In genomic region chr5:73170522-73170921, GRCh38 we compare ENCODE assay signal across 8 cellular contexts. TPM values are rescaled to one million over a fixed set of nuclear protein-coding genes. Genes with fewer than 3 reads are reported as not detected.
A peak's percentile ranks its signal among the peaks of the same experiment; 100 is the strongest.
DNase-seq lines count a peak whose midpoint lies in the region; ATAC-seq, FAIRE-seq and TF ChIP-seq lines count a peak whose summit lies in the region.
"Had no signal": no experiment of that assay in that cellular context is flagged by ENCODE, and none has a peak within 500 bp of the region (broad histone marks: within the 10 kb centered on the region; RNA-seq: fewer than 3 reads in every experiment).

No MANE protein-coding gene starts in this region.

- no peak overlapping the region for H2AFZ ChIP-seq in HepG2 (ENCODE audit: low read length)

- no peak for ATAC-seq in HepG2
- no peak for ATAC-seq in HG03439 (IDR thresholded peaks at IDR 0.05; ENCODE audit: unreplicated experiment)
- ATAC-seq in HG03520 (IDR thresholded peaks at IDR 0.05; ENCODE audit: unreplicated experiment): no peak

- intact Hi-C loops in adrenal gland (cut with DNase I) (no loop called here), HepG2 (cut with micrococcal nuclease; ENCODE audit: unreplicated experiment) (no loop called here)

- H3K4me3 ChIP-seq in adrenal gland (no peak overlapping the region), HepG2 (replicated peaks in 1 of 3; ENCODE audit: insufficient read depth in 1 of 3, low read depth in 2 of 3, low read length in 3 of 3) (no peak overlapping the region)

- POLR2A ChIA-PET in HepG2 (lab: Yijun Ruan, JAX): no interaction called here

- H3K9me3 ChIP-seq in adrenal gland (replicated peaks in 1 of 3) (no peaks in the 10 kb centered on the region), HepG2 (ENCODE audit: low read length) (no peaks in the 10 kb centered on the region)

- H3K36me3 ChIP-seq in adrenal gland (replicated peaks in 1 of 2) (no peaks in the 10 kb centered on the region), HepG2 (replicated peaks in 1 of 2; ENCODE audit: control insufficient read depth in 1 of 2, insufficient read depth in 2 of 2, low read length in 2 of 2) (no peaks in the 10 kb centered on the region)

- no TSS peak for BruUV-seq in HepG2 (replicated peaks; lab: Mats Ljungman, UMichigan)

- TF ChIP-seq EP300 in HepG2 (IDR thresholded peaks at IDR 0.05; ENCODE audit: low read depth in 2 of 2, low read length in 2 of 2) (no peak), HepG2 (CRISPR knock-in tag; IDR thresholded peaks at IDR 0.05; ENCODE audit: borderline replicate concordance) (no peak)

- H4K20me1 ChIP-seq in HepG2 (ENCODE audit: insufficient read depth, low read length): no peaks in the 10 kb centered on the region

- TF ChIP-seq RAD21 in HepG2 (CRISPR knock-in tag; IDR thresholded peaks at IDR 0.05): no peak

- peak; percentile 46 for FAIRE-seq in HepG2 (lab: Jason Lieb, UNC)

- no peak overlapping the region for H3K4me2 ChIP-seq in HepG2 (ENCODE audit: low read depth, low read length)

- H3K9ac ChIP-seq in HepG2 (ENCODE audit: insufficient read depth, low read depth, low read length): no peak overlapping the region

- peak; percentile 10 for DNase-seq in G401 (ENCODE audit: low spot score)
- peak in 39 of 76 experiments; percentile 3 to 56 (median 20) for DNase-seq in HUDEP-2 (lab: John Stamatoyannopoulos, UW; ENCODE audit: unreplicated experiment in 76 of 76)
- peak in 2 of 7 donors; percentile 17 to 18 for DNase-seq in adrenal gland
- DNase-seq in HepG2 (ENCODE audit: low spot score): peak; percentile 19
- DNase-seq in NCI-H345 treated with DMSO at 0.1 percent for 48 hours (lab: John Stamatoyannopoulos, UW; ENCODE audit: unreplicated experiment): no peak

- CTCF ChIA-PET in HepG2 (lab: Yijun Ruan, JAX; ENCODE audit: low intra/inter-chr PET ratio, low total read pairs): no interaction called here

- in situ Hi-C loops in G401 (cut with HindIII; ENCODE audit: low sequenced_read_pairs) (no loop called here), HepG2 (cut with HindIII; ENCODE audit: extremely low pct_ligation_motif_present, low pct_unique_long_range_greater_than_20kb) (no loop called here)

- H3K4me1 ChIP-seq in adrenal gland (replicated peaks in 1 of 2): no peaks in the 10 kb centered on the region
- H3K4me1 ChIP-seq in HepG2 (ENCODE audit: insufficient read depth, low read length): no peaks in the 10 kb centered on the region

- H3K27ac ChIP-seq in adrenal gland (no peak overlapping the region), HepG2 (ENCODE audit: extremely low read length, insufficient read depth, low read length) (no peak overlapping the region)

- TF ChIP-seq CTCF in adrenal gland (IDR thresholded peaks at IDR 0.05) (peak in 4 of 6 experiments; percentile 22 to 38 (median 30)), HepG2 (CRISPR knock-in tag; IDR thresholded peaks at IDR 0.05) (peak; percentile 52)

- no peaks in the 10 kb centered on the region for H3K79me2 ChIP-seq in HepG2 (ENCODE audit: insufficient read depth, low read length)

- peaks cover 5% of the 10 kb centered on the region for H3K27me3 ChIP-seq in adrenal gland
- peaks cover 0 to 19% of the 10 kb centered on the region in 2 experiments; a peak in 2 of 5 replicates for H3K27me3 ChIP-seq in HepG2 (ENCODE audit: control insufficient read depth in 1 of 2, insufficient read depth in 2 of 2, low read length in 2 of 2)

- TF ChIP-seq POLR2A in adrenal gland (IDR thresholded peaks at IDR 0.05) (no peak), HepG2 (IDR thresholded peaks at IDR 0.05; ENCODE audit: insufficient read depth in 1 of 2, low read depth in 2 of 2, low read length in 2 of 2) (no peak)

TF ChIP-seq in HepG2, 621 proteins besides CTCF, POLR2A, EP300 and RAD21:
- TF ChIP-seq, protein P1, sequence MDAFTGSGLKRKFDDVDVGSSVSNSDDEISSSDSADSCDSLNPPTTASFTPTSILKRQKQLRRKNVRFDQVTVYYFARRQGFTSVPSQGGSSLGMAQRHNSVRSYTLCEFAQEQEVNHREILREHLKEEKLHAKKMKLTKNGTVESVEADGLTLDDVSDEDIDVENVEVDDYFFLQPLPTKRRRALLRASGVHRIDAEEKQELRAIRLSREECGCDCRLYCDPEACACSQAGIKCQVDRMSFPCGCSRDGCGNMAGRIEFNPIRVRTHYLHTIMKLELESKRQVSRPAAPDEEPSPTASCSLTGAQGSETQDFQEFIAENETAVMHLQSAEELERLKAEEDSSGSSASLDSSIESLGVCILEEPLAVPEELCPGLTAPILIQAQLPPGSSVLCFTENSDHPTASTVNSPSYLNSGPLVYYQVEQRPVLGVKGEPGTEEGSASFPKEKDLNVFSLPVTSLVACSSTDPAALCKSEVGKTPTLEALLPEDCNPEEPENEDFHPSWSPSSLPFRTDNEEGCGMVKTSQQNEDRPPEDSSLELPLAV (CRISPR knock-in tag; conservative IDR thresholded peaks at IDR 0.05; ENCODE audit: low read depth): no peak
- TF ChIP-seq STAG1 (CRISPR knock-in tag; IDR thresholded peaks at IDR 0.05) (peak; percentile 24; the same call in 1 of the 2 replicates), RARG (CRISPR knock-in tag; IDR thresholded peaks at IDR 0.05; ENCODE audit: low read depth) (no peak), HDAC6 (IDR thresholded peaks at IDR 0.05; ENCODE audit: low read depth, low read length) (no peak)

RNA-seq across cellular contexts. Expression of gene TMEM174, which starts 2.5 kb away (rescaled TPM):
- total RNA-seq in G401 (2014; rRNA removed; shearing (Covaris generic)): not detected in 2 replicates
- total RNA-seq in adrenal gland (not detected), HepG2 (2016; rRNA removed; fragmentation: Illumina TruSeq; extraction: Trizol) (not detected in 2 replicates)
- polyA plus RNA-seq in adrenal gland (not detected), HepG2 (2011; rRNA removed) (not detected in 2 replicates)
- total RNA-seq in HepG2 (2016; cell fraction: cytosol; rRNA removed; fragmentation: Illumina TruSeq; extraction: Trizol; ENCODE audit: low read depth): not detected in 2 replicates
- not detected in 2 replicates for total RNA-seq in HepG2 (2016; cell fraction: insoluble cytoplasmic fraction; rRNA removed; fragmentation: Illumina TruSeq; extraction: Trizol)
- not detected in 2 replicates for total RNA-seq in HepG2 (2016; cell fraction: membrane; rRNA removed; fragmentation: Illumina TruSeq; extraction: Trizol)
- total RNA-seq in HepG2 (2016; cell fraction: nucleus; rRNA removed; fragmentation: Illumina TruSeq; extraction: Trizol): not detected in 2 replicates
- not detected in 2 replicates for polyA plus RNA-seq in HepG2 (2011; cell fraction: cytosol; rRNA removed)
- polyA plus RNA-seq in HepG2 (2011; cell fraction: nucleus; rRNA removed): not detected in 2 replicates
- polyA plus RNA-seq in HepG2 (2012): not detected in 2 replicates
- not detected in 2 replicates for polyA plus RNA-seq in HepG2 (2016; cell fraction: cytosol; fragmentation: Illumina TruSeq; extraction: Trizol; ENCODE audit: low read depth)
- not detected in 2 replicates for polyA plus RNA-seq in HepG2 (2016; cell fraction: insoluble cytoplasmic fraction; fragmentation: Illumina TruSeq; extraction: Trizol; ENCODE audit: low read depth)
- polyA plus RNA-seq in HepG2 (2016; cell fraction: membrane; fragmentation: Illumina TruSeq; extraction: Trizol; ENCODE audit: low read depth): not detected in 2 replicates
- polyA plus RNA-seq in HepG2 (2016; cell fraction: nucleus; fragmentation: Illumina TruSeq; extraction: Trizol; ENCODE audit: insufficient read depth, low read depth): not detected in 2 replicates
- polyA minus RNA-seq in HepG2 (2011; rRNA and poly(A)+ RNA removed; ENCODE audit: low replicate concordance): not detected in 2 replicates
- not detected in 2 replicates for polyA minus RNA-seq in HepG2 (2011; cell fraction: cytosol; rRNA and poly(A)+ RNA removed)
- not detected in 2 replicates for polyA minus RNA-seq in HepG2 (2011; cell fraction: nucleus; rRNA and poly(A)+ RNA removed)
- total RNA-seq: activated CD8-positive, alpha-beta memory T cell treated with anti-CD3 and anti-CD28 coated beads for 36 hours had no signal

RNA-seq across cellular contexts. Expression of gene TMEM171, which starts 50.1 kb away (rescaled TPM):
- total RNA-seq in G401 (2014; rRNA removed; shearing (Covaris generic)): not detected in 2 replicates
- total RNA-seq in adrenal gland: under 1 TPM in 3 of 8 donors, not detected in 5; 0.42 to 0.69 (median 0.51) TPM
- polyA plus RNA-seq in adrenal gland: under 1 TPM in 2 of 3 donors, not detected in 1; 0.13 to 0.16 TPM
- not detected in 2 replicates for total RNA-seq in HepG2 (2016; rRNA removed; fragmentation: Illumina TruSeq; extraction: Trizol)
- total RNA-seq in HepG2 (2016; cell fraction: cytosol; rRNA removed; fragmentation: Illumina TruSeq; extraction: Trizol; ENCODE audit: low read depth): not detected in 2 replicates
- not detected in 2 replicates for total RNA-seq in HepG2 (2016; cell fraction: insoluble cytoplasmic fraction; rRNA removed; fragmentation: Illumina TruSeq; extraction: Trizol)
- total RNA-seq in HepG2 (2016; cell fraction: membrane; rRNA removed; fragmentation: Illumina TruSeq; extraction: Trizol): not detected in 2 replicates
- not detected in 2 replicates for total RNA-seq in HepG2 (2016; cell fraction: nucleus; rRNA removed; fragmentation: Illumina TruSeq; extraction: Trizol)
- polyA plus RNA-seq in HepG2 (2011; rRNA removed): 0.12 TPM in 1 of 2 replicates, not detected in the other
- not detected in 2 replicates for polyA plus RNA-seq in HepG2 (2011; cell fraction: cytosol; rRNA removed)
- polyA plus RNA-seq in HepG2 (2011; cell fraction: nucleus; rRNA removed): not detected in 2 replicates
- polyA plus RNA-seq in HepG2 (2012): not detected in 2 replicates
- not detected in 2 replicates for polyA plus RNA-seq in HepG2 (2016; cell fraction: cytosol; fragmentation: Illumina TruSeq; extraction: Trizol; ENCODE audit: low read depth)
- not detected in 2 replicates for polyA plus RNA-seq in HepG2 (2016; cell fraction: insoluble cytoplasmic fraction; fragmentation: Illumina TruSeq; extraction: Trizol; ENCODE audit: low read depth)
- polyA plus RNA-seq in HepG2 (2016; cell fraction: membrane; fragmentation: Illumina TruSeq; extraction: Trizol; ENCODE audit: low read depth): not detected in 2 replicates
- polyA plus RNA-seq in HepG2 (2016; cell fraction: nucleus; fragmentation: Illumina TruSeq; extraction: Trizol; ENCODE audit: insufficient read depth, low read depth): not detected in 2 replicates
- polyA minus RNA-seq in HepG2 (2011; rRNA and poly(A)+ RNA removed; ENCODE audit: low replicate concordance): 0.19 TPM in 1 of 2 replicates, not detected in the other
- polyA minus RNA-seq in HepG2 (2011; cell fraction: cytosol; rRNA and poly(A)+ RNA removed): not detected in 2 replicates
- polyA minus RNA-seq in HepG2 (2011; cell fraction: nucleus; rRNA and poly(A)+ RNA removed): not detected in 2 replicates
- total RNA-seq: activated CD8-positive, alpha-beta memory T cell treated with anti-CD3 and anti-CD28 coated beads for 36 hours had no signal
